In genomic region chr7:81167934-81168333, GRCh38 we compare ENCODE assay signal across 26 cellular contexts.
A peak's percentile ranks its signal among the peaks of the same experiment; 100 is the strongest.
DNase-seq lines count a peak whose midpoint lies in the region; ATAC-seq, FAIRE-seq and TF ChIP-seq lines count a peak whose summit lies in the region.
"Had no signal": no experiment of that assay in that cellular context is flagged by ENCODE, and none has a peak within 500 bp of the region (broad histone marks: within the 10 kb centered on the region; RNA-seq: fewer than 3 reads in every experiment).

No MANE protein-coding gene starts in this region.

- H3K4me3 Mint-ChIP-seq in MCF 10A (ENCODE audit: unreplicated experiment) (no peak overlapping the region), astrocyte (ENCODE audit: unreplicated experiment) (no peak overlapping the region)
- H3K4me3 Mint-ChIP-seq in stimulated activated naive B cell treated with anti-CD40 and anti-IgM and Interleukin-4, amounts not matched to agents 10 μg/mL and 1 μg/mL and 100 μg/mL, for 72 hours = no peak overlapping the region
- H3K4me3 Mint-ChIP-seq: CD14-positive monocyte; CD4-positive, alpha-beta T cell; CD8-positive, alpha-beta memory T cell; GM23338; H9; HFFc6 had no signal

- peaks cover 2% of the 10 kb centered on the region for H3K4me1 ChIP-seq in mammary epithelial cell (ENCODE audit: insufficient read depth, low read length)
- H3K4me1 ChIP-seq in astrocyte (ENCODE audit: insufficient read depth, low read length) = peaks cover 4% of the 10 kb centered on the region
- no peaks in the 10 kb centered on the region for H3K4me1 ChIP-seq in keratinocyte (ENCODE audit: control insufficient read depth, extremely low read depth, insufficient read depth, low read length)
- H3K4me1 ChIP-seq: BE2C; BLaER1 treated with 17β-estradiol and CSF1 and Interleukin-3, amounts not matched to agents 10 nM and 100 nM had no signal

- CTCF ChIA-PET in mammary epithelial cell (lab: Charles Lee; ENCODE audit: low non-redundant PET) = no interaction called here
- CTCF ChIA-PET in MCF 10A (lab: Yijun Ruan, JAX) = interaction anchor here (0.5 to 0.6 kb wide), 2 partner anchors 125 to 248 kb away, joined by 3 to 4 read pairs; no protein-coding TSS in a partner anchor

- H3K4me1 Mint-ChIP-seq in MCF 10A (ENCODE audit: insufficient read depth, unreplicated experiment) (peaks cover 7% of the 10 kb centered on the region), astrocyte (ENCODE audit: low read depth, unreplicated experiment) (peaks cover 3% of the 10 kb centered on the region)
- no peaks in the 10 kb centered on the region for H3K4me1 Mint-ChIP-seq in stimulated activated naive B cell treated with anti-CD40 and anti-IgM and Interleukin-4, amounts not matched to agents 10 μg/mL and 1 μg/mL and 100 μg/mL, for 72 hours
- H3K4me1 Mint-ChIP-seq: CD14-positive monocyte; CD8-positive, alpha-beta memory T cell; GM23338; H9 had no signal

- ATAC-seq in stimulated activated naive B cell treated with anti-CD40 and anti-IgM and Interleukin-4, amounts not matched to agents 10 μg/mL and 1 μg/mL and 100 μg/mL, for 72 hours (replicated peaks) = no peak
- ATAC-seq: GM12878, GM23338 had no signal

- H3K79me2 ChIP-seq in mammary epithelial cell (ENCODE audit: insufficient read depth, low read length) (no peaks in the 10 kb centered on the region), astrocyte (ENCODE audit: insufficient read depth, low read length) (no peaks in the 10 kb centered on the region), keratinocyte (ENCODE audit: control insufficient read depth, insufficient read depth, low read length) (no peaks in the 10 kb centered on the region)

- H3K4me3 ChIP-seq in mammary epithelial cell (replicated peaks in 1 of 3; ENCODE audit: insufficient read depth in 1 of 3, low read depth in 2 of 3, low read length in 3 of 3) (no peak overlapping the region), astrocyte (ENCODE audit: insufficient read depth, low read depth, low read length) (no peak overlapping the region), keratinocyte (ENCODE audit: control insufficient read depth in 2 of 3, extremely low read depth in 1 of 3, insufficient read depth in 2 of 3, low read depth in 1 of 3, low read length in 3 of 3) (no peak overlapping the region)
- H3K4me3 ChIP-seq: BLaER1 treated with 17β-estradiol and CSF1 and Interleukin-3, amounts not matched to agents 10 nM and 100 nM; GM12878; GM23338 had no signal

- H4K20me1 ChIP-seq in mammary epithelial cell (ENCODE audit: insufficient read depth, low read length) (no peaks in the 10 kb centered on the region), astrocyte (ENCODE audit: insufficient read depth, low read length) (no peaks in the 10 kb centered on the region), keratinocyte (ENCODE audit: control insufficient read depth, extremely low read depth, insufficient read depth, low read length) (no peaks in the 10 kb centered on the region)
- H4K20me1 ChIP-seq: BLaER1 treated with 17β-estradiol and CSF1 and Interleukin-3, amounts not matched to agents 10 nM and 100 nM had no signal

- H2AFZ ChIP-seq in mammary epithelial cell (ENCODE audit: low read depth, low read length) (no peak overlapping the region), astrocyte (ENCODE audit: low read depth, low read length) (no peak overlapping the region), keratinocyte (ENCODE audit: control insufficient read depth, low read length) (no peak overlapping the region)
- H2AFZ ChIP-seq: GM23338 had no signal

- H3K27ac ChIP-seq in mammary epithelial cell (ENCODE audit: insufficient read depth, low read depth, low read length) (no peak overlapping the region), astrocyte (ENCODE audit: low read depth, low read length) (no peak overlapping the region), keratinocyte (ENCODE audit: control insufficient read depth, insufficient read depth, low read length) (no peak overlapping the region)
- H3K27ac ChIP-seq: 22Rv1; BLaER1 treated with 17β-estradiol and CSF1 and Interleukin-3, amounts not matched to agents 10 nM and 100 nM had no signal

- H3K9me3 Mint-ChIP-seq in MCF 10A (ENCODE audit: unreplicated experiment) (peaks cover 6% of the 10 kb centered on the region), astrocyte (ENCODE audit: unreplicated experiment) (no peaks in the 10 kb centered on the region)
- no peaks in the 10 kb centered on the region for H3K9me3 Mint-ChIP-seq in stimulated activated naive B cell treated with anti-CD40 and anti-IgM and Interleukin-4, amounts not matched to agents 10 μg/mL and 1 μg/mL and 100 μg/mL, for 72 hours
- H3K9me3 Mint-ChIP-seq: GM23338, H9, HFFc6 had no signal

- H3K36me3 Mint-ChIP-seq in MCF 10A (ENCODE audit: insufficient read depth, unreplicated experiment) (no peaks in the 10 kb centered on the region), astrocyte (ENCODE audit: low read depth, unreplicated experiment) (no peaks in the 10 kb centered on the region)
- no peaks in the 10 kb centered on the region for H3K36me3 Mint-ChIP-seq in stimulated activated naive B cell treated with anti-CD40 and anti-IgM and Interleukin-4, amounts not matched to agents 10 μg/mL and 1 μg/mL and 100 μg/mL, for 72 hours
- H3K36me3 Mint-ChIP-seq: CD14-positive monocyte; CD8-positive, alpha-beta memory T cell had no signal

- POLR2A ChIA-PET in MCF 10A (lab: Yijun Ruan, JAX) = interaction anchor here (0.6 to 1.4 kb wide), 3 partner anchors 15 to 205 kb away, joined by 3 to 7 read pairs (median 3); no protein-coding TSS in a partner anchor

- 87% methylated on average over 1 of the region's 1 CpG for WGBS in mammary epithelial cell (ENCODE audit: low coverage, missing lambda C conversion rate)

- H3K4me2 ChIP-seq in mammary epithelial cell (ENCODE audit: insufficient read depth, low read depth, low read length) (no peak overlapping the region), astrocyte (ENCODE audit: low read length) (no peak overlapping the region), keratinocyte (ENCODE audit: control insufficient read depth, extremely low read depth, insufficient read depth, low read depth, low read length) (no peak overlapping the region)
- H3K4me2 ChIP-seq: BLaER1 treated with 17β-estradiol and CSF1 and Interleukin-3, amounts not matched to agents 10 nM and 100 nM; GM23338 had no signal

- H3K36me3 ChIP-seq in mammary epithelial cell (ENCODE audit: insufficient read depth, low read length) (no peaks in the 10 kb centered on the region), astrocyte (ENCODE audit: insufficient read depth, low read length) (no peaks in the 10 kb centered on the region), keratinocyte (ENCODE audit: control insufficient read depth in 2 of 2, extremely low read depth in 1 of 2, insufficient read depth in 2 of 2, low read length in 2 of 2) (no peaks in the 10 kb centered on the region)
- H3K36me3 ChIP-seq: BE2C; BLaER1 treated with 17β-estradiol and CSF1 and Interleukin-3, amounts not matched to agents 10 nM and 100 nM had no signal

- H3K27me3 Mint-ChIP-seq in MCF 10A (ENCODE audit: insufficient read depth, unreplicated experiment) = no peaks in the 10 kb centered on the region
- H3K27me3 Mint-ChIP-seq in astrocyte (ENCODE audit: low read depth, unreplicated experiment) = no peaks in the 10 kb centered on the region
- no peaks in the 10 kb centered on the region for H3K27me3 Mint-ChIP-seq in stimulated activated naive B cell treated with anti-CD40 and anti-IgM and Interleukin-4, amounts not matched to agents 10 μg/mL and 1 μg/mL and 100 μg/mL, for 72 hours
- H3K27me3 Mint-ChIP-seq: CD4-positive, alpha-beta T cell; CD8-positive, alpha-beta memory T cell had no signal

- H3K27me3 ChIP-seq in mammary epithelial cell (ENCODE audit: insufficient read depth, low read length) (no peaks in the 10 kb centered on the region), astrocyte (ENCODE audit: insufficient read depth, low read length) (no peaks in the 10 kb centered on the region), keratinocyte (ENCODE audit: control insufficient read depth, extremely low read depth, insufficient read depth, low read length) (no peaks in the 10 kb centered on the region)
- H3K27me3 ChIP-seq: BE2C; BLaER1 treated with 17β-estradiol and CSF1 and Interleukin-3, amounts not matched to agents 10 nM and 100 nM had no signal

- FAIRE-seq in astrocyte (lab: Jason Lieb, UNC) (peak; percentile 73), keratinocyte (lab: Jason Lieb, UNC) (peak; percentile 55)
- FAIRE-seq: A204.1, D721Med, GM12878 had no signal

- dilution Hi-C loops in mammary epithelial cell (cut with HindIII; ENCODE audit: low sequenced_read_pairs) (no loop called here), keratinocyte (cut with MboI; ENCODE audit: extremely low pct_ligation_motif_present, low sequenced_read_pairs) (no loop called here)

- H3K9me1 ChIP-seq in keratinocyte (ENCODE audit: control insufficient read depth, extremely low read depth, insufficient read depth, low read length) = no peaks in the 10 kb centered on the region

- TF ChIP-seq CTCF in mammary epithelial cell (conservative IDR thresholded peaks at IDR 0.05 in 1 of 2, IDR thresholded peaks at IDR 0.05 in 1 of 2; ENCODE audit: extremely low read depth in 1 of 2, insufficient read depth in 1 of 2, low read depth in 1 of 2, low read length in 2 of 2) (no peak), MCF 10A (IDR thresholded peaks at IDR 0.05; ENCODE audit: unreplicated experiment) (no peak), astrocyte (IDR thresholded peaks at IDR 0.05; ENCODE audit: insufficient read depth, low read depth, low read length) (no peak), keratinocyte (optimal IDR thresholded peaks at IDR 0.05 in 1 of 3, IDR thresholded peaks at IDR 0.05 in 1 of 3, conservative IDR thresholded peaks at IDR 0.05 in 1 of 3; ENCODE audit: extremely low read depth in 1 of 3, insufficient read depth in 2 of 3, low read length in 3 of 3) (no peak)

- H3K27ac Mint-ChIP-seq in MCF 10A (ENCODE audit: low read depth, unreplicated experiment) (no peak overlapping the region), astrocyte (ENCODE audit: unreplicated experiment) (no peak overlapping the region)
- H3K27ac Mint-ChIP-seq in stimulated activated naive B cell treated with anti-CD40 and anti-IgM and Interleukin-4, amounts not matched to agents 10 μg/mL and 1 μg/mL and 100 μg/mL, for 72 hours = no peak overlapping the region
- H3K27ac Mint-ChIP-seq: CD14-positive monocyte; CD4-positive, alpha-beta T cell; CD8-positive, alpha-beta memory T cell; GM23338; H9; HFFc6 had no signal

- intact Hi-C loops in mammary epithelial cell (cut with micrococcal nuclease) (no loop called here), MCF 10A (cut with micrococcal nuclease) (no loop called here)

- in situ Hi-C loops in mammary epithelial cell (cut with MboI; ENCODE audit: low sequenced_read_pairs in 2 of 2) = loop anchor here in 1 of 2 donors (25.0 kb wide), 1 partner anchor 106 kb away; no protein-coding TSS in a partner anchor

- DNase-seq in mammary epithelial cell (peak; percentile 48), MCF 10A (ENCODE audit: unreplicated experiment) (no peak), LHCN-M2 (ENCODE audit: low read depth) (peak; percentile 43), astrocyte (ENCODE audit: low read depth) (no peak), keratinocyte (ENCODE audit: low read depth, low spot score) (no peak)
- no peak for DNase-seq in stimulated activated CD4-positive, alpha-beta T cell treated with anti-CD3 and anti-CD28 coated beads, Interleukin-2, amount 100 ng/mL, for 48 hours
- no peak for DNase-seq in stimulated activated naive B cell treated with anti-CD40 and anti-IgM and Interleukin-4, amounts not matched to agents 10 μg/mL and 1 μg/mL and 100 μg/mL, for 72 hours
- DNase-seq in activated effector memory CD4-positive, alpha-beta T cell treated with anti-CD3 and anti-CD28 coated beads, Interleukin-2, amount 50 U/mL, for 16 hours = no peak
- DNase-seq: ACHN; AML-193; BE2C; CD4-positive, alpha-beta T cell; CD8-positive, alpha-beta memory T cell; DMS 273 treated with DMSO at 0.1 percent for 48 hours; DMS79; EL; GDM1; H9; HFFc6 had no signal

- H3K9me3 ChIP-seq in mammary epithelial cell (replicated peaks; ENCODE audit: insufficient read depth, low read length) (no peaks in the 10 kb centered on the region), astrocyte (ENCODE audit: insufficient read depth, low read depth, low read length) (no peaks in the 10 kb centered on the region), keratinocyte (ENCODE audit: control insufficient read depth, low read depth, low read length) (no peaks in the 10 kb centered on the region)
- H3K9me3 ChIP-seq: BE2C; BLaER1 treated with 17β-estradiol and CSF1 and Interleukin-3, amounts not matched to agents 10 nM and 100 nM had no signal

- BruUV-seq in mammary epithelial cell (replicated peaks; lab: Mats Ljungman, UMichigan) (no TSS peak), MCF 10A (replicated peaks; lab: Mats Ljungman, UMichigan) (no TSS peak)

- H3K9ac ChIP-seq in mammary epithelial cell (ENCODE audit: insufficient read depth, low read length) (no peak overlapping the region), astrocyte (ENCODE audit: low read length) (no peak overlapping the region), keratinocyte (ENCODE audit: control insufficient read depth, extremely low read depth, insufficient read depth, low read length) (no peak overlapping the region)
- H3K9ac ChIP-seq: BLaER1 treated with 17β-estradiol and CSF1 and Interleukin-3, amounts not matched to agents 10 nM and 100 nM had no signal

Comparison
In these comparisons a context has a peak if more than half of its experiments do, and no peak if none do; other contexts are left out.
1. DNase-seq: peak in mammary epithelial cell (single experiment) and LHCN-M2 (single experiment); none in MCF 10A (single experiment), astrocyte (single experiment), keratinocyte (single experiment), stimulated activated CD4-positive, alpha-beta T cell treated with anti-CD3 and anti-CD28 coated beads, Interleukin-2, amount 100 ng/mL, for 48 hours (0 of 2), stimulated activated naive B cell treated with anti-CD40 and anti-IgM and Interleukin-4, amounts not matched to agents 10 μg/mL and 1 μg/mL and 100 μg/mL, for 72 hours (single experiment) and activated effector memory CD4-positive, alpha-beta T cell treated with anti-CD3 and anti-CD28 coated beads, Interleukin-2, amount 50 U/mL, for 16 hours (single experiment).